23 cellular contexts compared by ENCODE assay signal in the genomic region with DNA sequence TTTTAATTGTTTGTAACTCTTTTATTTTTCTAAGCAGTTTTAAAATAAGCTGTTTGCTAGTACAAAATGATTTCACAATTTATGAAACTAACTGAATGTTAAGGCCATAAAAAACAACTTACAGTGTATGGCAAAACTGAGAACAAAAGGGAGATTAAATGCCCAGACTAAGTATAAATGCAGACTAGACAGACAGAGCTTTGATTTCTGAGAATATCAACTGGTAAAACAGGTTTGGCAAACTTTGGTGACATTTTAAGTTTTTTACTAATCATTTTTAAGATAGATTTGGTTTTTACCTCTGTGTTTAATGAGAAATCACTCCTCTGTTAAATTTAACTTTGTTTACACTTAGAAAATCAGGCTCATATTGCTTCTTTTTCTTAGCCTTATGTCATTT.
"Had no signal": no experiment of that assay in that cellular context is flagged by ENCODE, and none has a peak within 500 bp of the region (broad histone marks: within the 10 kb centered on the region; RNA-seq: fewer than 3 reads in every experiment).

No MANE protein-coding gene starts in this region.

- ATAC-seq: effector memory CD8-positive, alpha-beta T cell; heart right ventricle; left lobe of liver; right lobe of liver; stimulated activated memory B cell treated with anti-CD40 and anti-IgM and Interleukin-4, amounts not matched to agents 10 μg/mL and 1 μg/mL and 100 μg/mL, for 72 hours had no signal

- H3K4me1 ChIP-seq: heart right ventricle, prostate gland, right lobe of liver, spleen, testis had no signal

- DNase-seq: cerebellar nuclear complex; effector memory CD8-positive, alpha-beta T cell; heart right ventricle; hypothalamus; islet precursor cell; naive B cell; occipital lobe; pancreas; right lobe of liver; spleen; stimulated activated CD4-positive, alpha-beta T cell treated with anti-CD3 and anti-CD28 coated beads, Interleukin-15, amount 100 ng/mL, for 24 hours; stimulated activated CD4-positive, alpha-beta T cell treated with anti-CD3 and anti-CD28 coated beads, Interleukin-1b, Interleukin-23, amount 100 ng/mL, for 48 hours; stimulated activated CD4-positive, alpha-beta T cell treated with anti-CD3 and anti-CD28 coated beads, Interleukin-4, amount 100 ng/mL, for 24 hours; testis had no signal

- H3K4me1 Mint-ChIP-seq: naive B cell; nephron; stimulated activated memory B cell treated with anti-CD40 and anti-IgM and Interleukin-4, amounts not matched to agents 10 μg/mL and 1 μg/mL and 100 μg/mL, for 72 hours had no signal

- H3K4me3 ChIP-seq: heart right ventricle, pancreas, prostate gland, right lobe of liver, spleen, testis had no signal

- FAIRE-seq: colon, frontal cortex, pancreas, urothelium cell line had no signal

- H3K4me3 Mint-ChIP-seq: dendritic cell treated with granulocyte-macrophage colony-stimulating factor and Interleukin-4, amounts not matched to agents 40 ng/mL and 50 ng/mL, for 4 days; effector memory CD8-positive, alpha-beta T cell; naive B cell; nephron; stimulated activated memory B cell treated with anti-CD40 and anti-IgM and Interleukin-4, amounts not matched to agents 10 μg/mL and 1 μg/mL and 100 μg/mL, for 72 hours; stimulated activated naive CD8-positive, alpha-beta T cell treated with anti-CD3 and anti-CD28 coated beads, Interleukin-15, Interleukin-2, amounts not matched to agents 100 ng/mL and 50 ng/mL, for 24 hours had no signal

- H3K27me3 Mint-ChIP-seq: dendritic cell treated with granulocyte-macrophage colony-stimulating factor and Interleukin-4, amounts not matched to agents 40 ng/mL and 50 ng/mL, for 4 days; effector memory CD8-positive, alpha-beta T cell; naive B cell; stimulated activated memory B cell treated with anti-CD40 and anti-IgM and Interleukin-4, amounts not matched to agents 10 μg/mL and 1 μg/mL and 100 μg/mL, for 72 hours; stimulated activated naive CD8-positive, alpha-beta T cell treated with anti-CD3 and anti-CD28 coated beads, Interleukin-15, Interleukin-2, amounts not matched to agents 100 ng/mL and 50 ng/mL, for 24 hours had no signal

- H3K27ac Mint-ChIP-seq: dendritic cell treated with granulocyte-macrophage colony-stimulating factor and Interleukin-4, amounts not matched to agents 40 ng/mL and 50 ng/mL, for 4 days; effector memory CD8-positive, alpha-beta T cell; naive B cell; nephron; stimulated activated memory B cell treated with anti-CD40 and anti-IgM and Interleukin-4, amounts not matched to agents 10 μg/mL and 1 μg/mL and 100 μg/mL, for 72 hours; stimulated activated naive CD8-positive, alpha-beta T cell treated with anti-CD3 and anti-CD28 coated beads, Interleukin-15, Interleukin-2, amounts not matched to agents 100 ng/mL and 50 ng/mL, for 24 hours had no signal

- H3K36me3 ChIP-seq: prostate gland had no signal

- H3K27me3 ChIP-seq: heart right ventricle, pancreas, right lobe of liver, spleen, testis had no signal

- H3K9me3 ChIP-seq: heart right ventricle, pancreas, prostate gland, right lobe of liver, spleen, testis had no signal

- H3K9me3 Mint-ChIP-seq: dendritic cell treated with granulocyte-macrophage colony-stimulating factor and Interleukin-4, amounts not matched to agents 40 ng/mL and 50 ng/mL, for 4 days; effector memory CD8-positive, alpha-beta T cell; naive B cell; nephron; stimulated activated memory B cell treated with anti-CD40 and anti-IgM and Interleukin-4, amounts not matched to agents 10 μg/mL and 1 μg/mL and 100 μg/mL, for 72 hours; stimulated activated naive CD8-positive, alpha-beta T cell treated with anti-CD3 and anti-CD28 coated beads, Interleukin-15, Interleukin-2, amounts not matched to agents 100 ng/mL and 50 ng/mL, for 24 hours had no signal

- H3K27ac ChIP-seq: heart right ventricle, prostate gland, right lobe of liver, spleen, testis had no signal
